In the genomic region with DNA sequence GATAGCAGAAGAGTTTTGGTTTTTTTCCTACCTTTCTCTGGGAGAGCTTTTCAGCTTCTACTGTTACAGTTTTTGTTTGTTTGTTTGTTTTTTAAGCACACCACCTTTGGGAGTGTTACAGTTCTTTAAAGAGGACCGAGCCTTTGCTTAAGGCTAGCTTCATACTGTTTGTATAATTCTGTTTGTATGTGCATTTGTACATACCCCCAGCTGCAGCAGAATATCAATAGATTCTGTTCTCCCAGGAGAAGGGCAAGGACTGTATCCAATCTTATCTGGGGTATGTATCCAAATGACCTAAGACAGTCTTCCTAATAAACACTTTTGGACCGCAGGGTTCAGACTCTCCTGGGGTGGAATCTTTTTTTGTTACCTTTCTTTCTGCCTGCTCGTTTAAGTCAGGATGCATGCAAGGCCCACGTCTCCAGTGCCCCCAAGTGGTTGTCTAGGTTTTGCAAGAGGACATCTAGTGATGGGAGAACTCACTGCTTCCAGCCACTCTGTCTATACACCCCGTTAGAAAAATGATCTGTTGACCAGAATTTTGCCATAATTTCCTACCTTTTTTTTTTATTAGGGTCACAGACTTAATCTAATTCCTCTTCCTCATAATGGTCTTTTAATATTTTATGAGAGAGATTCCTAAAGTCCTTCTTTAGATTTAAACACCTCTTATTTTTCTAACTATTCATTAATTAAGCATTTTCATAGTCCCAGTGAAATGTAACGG, we compare ENCODE assay signal across 8 cellular contexts. TPM values are rescaled to one million over a fixed set of nuclear protein-coding genes. Genes with fewer than 3 reads are reported as not detected.
DNase-seq lines count a peak whose midpoint lies in the region; ATAC-seq and TF ChIP-seq lines count a peak whose summit lies in the region.

No MANE protein-coding gene starts in this region.

- H3K36me3 ChIP-seq in left lung = no peaks in the 10 kb centered on the region

- no peak overlapping the region for H3K27ac ChIP-seq in left lung

- DNase-seq in Right ventricle myocardium inferior (ENCODE audit: missing footprints) (peak; percentile 68), cardiac septum (ENCODE audit: low spot score) (no peak), NCI-H345 treated with DMSO at 0.1 percent for 48 hours (lab: John Stamatoyannopoulos, UW; ENCODE audit: unreplicated experiment) (peak; percentile 22), cerebellum (ENCODE audit: low spot score) (peak; percentile 63), left lung (peak in 1 of 2 donors; percentile 59)
- DNase-seq in activated CD4-positive, alpha-beta T cell treated with anti-CD3 and anti-CD28 coated beads for 1 hour = peak; percentile 47
- DNase-seq in stimulated activated CD8-positive, alpha-beta memory T cell treated with anti-CD3 and anti-CD28 coated beads, Interleukin-12 subunit alpha, Interleukin-12 subunit beta, amount 100 ng/mL, for 1 hour (ENCODE audit: low read depth) = peak; percentile 46

- H3K27me3 ChIP-seq in left lung = no peaks in the 10 kb centered on the region

- peak; percentile 65 for ATAC-seq in Right ventricle myocardium inferior
- peak; percentile 91 for ATAC-seq in HG03108 (IDR thresholded peaks at IDR 0.05; ENCODE audit: unreplicated experiment)
- peak; percentile 96 for ATAC-seq in left lung

- no peaks in the 10 kb centered on the region for H3K4me1 ChIP-seq in left lung

- no peaks in the 10 kb centered on the region for H3K9me3 ChIP-seq in left lung

- no peak overlapping the region for H3K4me3 ChIP-seq in left lung

- intact Hi-C loops in Right ventricle myocardium inferior (cut with DNase I) (no loop called here), cardiac septum (cut with DNase I) (no loop called here), left lung (cut with DNase I) (no loop called here)

- TF ChIP-seq CTCF in left lung (IDR thresholded peaks at IDR 0.05) = peak; percentile 65 to 72

RNA-seq across cellular contexts. Expression of a gene that starts 23.9 kb away (rescaled TPM):
- total RNA-seq in Right ventricle myocardium inferior (7.8 TPM), cardiac septum (17.0 TPM), cerebellum (28.3 TPM), left lung (10 to 100 TPM; 11.4 to 14.0 TPM)
